In genomic region chr16:50040710-50041109, GRCh38 we compare ENCODE assay signal across 34 cellular contexts.
"Had no signal": no experiment of that assay in that cellular context is flagged by ENCODE, and none has a peak within 500 bp of the region (broad histone marks: within the 10 kb centered on the region; RNA-seq: fewer than 3 reads in every experiment).

No MANE protein-coding gene starts in this region.

- H3K9me3 ChIP-seq: adrenal gland, body of pancreas, colonic mucosa, esophagus muscularis mucosa, gastrocnemius medialis, heart left ventricle had no signal

- H3K4me3 ChIP-seq: adrenal gland, body of pancreas, colonic mucosa, dorsolateral prefrontal cortex, esophagus muscularis mucosa, gastrocnemius medialis, heart left ventricle had no signal

- H3K27ac Mint-ChIP-seq: activated CD4-positive, alpha-beta memory T cell treated with anti-CD3 and anti-CD28 coated beads for 36 hours; activated CD4-positive, alpha-beta T cell treated with anti-CD3 and anti-CD28 coated beads for 36 hours; activated CD4-positive, alpha-beta T cell treated with anti-CD3 and anti-CD28 coated beads, Interleukin-2, amount 10 ng/mL, durations not matched to agents 24 days and 14 days; activated CD8-positive, alpha-beta memory T cell treated with anti-CD3 and anti-CD28 coated beads, Interleukin-2, amount 10 ng/mL, durations not matched to agents 7 days and 5 days; activated CD8-positive, alpha-beta T cell treated with anti-CD3 and anti-CD28 coated beads, Interleukin-2, amount 10 ng/mL, durations not matched to agents 7 days and 5 days; activated naive CD4-positive, alpha-beta T cell treated with anti-CD3 and anti-CD28 coated beads for 36 hours; activated naive CD4-positive, alpha-beta T cell treated with anti-CD3 and anti-CD28 coated beads, Interleukin-2, amount 50 U/mL, for 24 hours; activated naive CD8-positive, alpha-beta T cell treated with anti-CD3 and anti-CD28 coated beads for 36 hours; activated naive CD8-positive, alpha-beta T cell treated with anti-CD3 and anti-CD28 coated beads, Interleukin-2, amount 50 U/mL, for 24 hours; activated T-helper 1 cell treated with anti-CD3 and anti-CD28 coated beads, Interleukin-12 subunit alpha, Interleukin-12 subunit beta, Interleukin-2, Interleukin-4 antibody, amounts not matched to agents 30 ng/mL and 10 ng/mL and 1 ng/mL, durations not matched to agents 14 hours and 24 hours and 36 hours; activated T-helper 2 cell treated with anti-CD3 and anti-CD28 coated beads, Interferon-gamma antibody, Interleukin-2, Interleukin-4, amounts not matched to agents 10 μg/mL and 5 μg/mL and 100 μg/mL, durations not matched to agents 14 hours and 24 hours and 36 hours; endodermal cell; T-helper 17 cell; T-helper 2 cell treated with Interferon-gamma antibody and Interleukin-4, amounts not matched to agents 5 μg/mL and 100 μg/mL, for 36 hours had no signal

- H3K9me3 Mint-ChIP-seq: activated CD4-positive, alpha-beta memory T cell treated with anti-CD3 and anti-CD28 coated beads for 36 hours; activated CD4-positive, alpha-beta T cell treated with anti-CD3 and anti-CD28 coated beads, Interleukin-2, amount 10 ng/mL, durations not matched to agents 24 days and 14 days; activated naive CD4-positive, alpha-beta T cell treated with anti-CD3 and anti-CD28 coated beads for 36 hours; activated naive CD4-positive, alpha-beta T cell treated with anti-CD3 and anti-CD28 coated beads, Interleukin-2, amount 50 U/mL, for 24 hours; activated naive CD8-positive, alpha-beta T cell treated with anti-CD3 and anti-CD28 coated beads for 36 hours; activated naive CD8-positive, alpha-beta T cell treated with anti-CD3 and anti-CD28 coated beads, Interleukin-2, amount 50 U/mL, for 24 hours; activated T-helper 1 cell treated with anti-CD3 and anti-CD28 coated beads, Interleukin-12 subunit alpha, Interleukin-12 subunit beta, Interleukin-2, Interleukin-4 antibody, amounts not matched to agents 30 ng/mL and 10 ng/mL and 1 ng/mL, durations not matched to agents 14 hours and 24 hours and 36 hours; activated T-helper 2 cell treated with anti-CD3 and anti-CD28 coated beads, Interferon-gamma antibody, Interleukin-2, Interleukin-4, amounts not matched to agents 10 μg/mL and 5 μg/mL and 100 μg/mL, durations not matched to agents 14 hours and 24 hours and 36 hours; endodermal cell; T-helper 2 cell treated with Interferon-gamma antibody and Interleukin-4, amounts not matched to agents 5 μg/mL and 100 μg/mL, for 36 hours had no signal

- H3K27me3 Mint-ChIP-seq: activated CD4-positive, alpha-beta memory T cell treated with anti-CD3 and anti-CD28 coated beads for 36 hours; activated naive CD8-positive, alpha-beta T cell treated with anti-CD3 and anti-CD28 coated beads, Interleukin-2, amount 50 U/mL, for 24 hours had no signal

- H3K4me3 Mint-ChIP-seq: activated CD4-positive, alpha-beta memory T cell treated with anti-CD3 and anti-CD28 coated beads for 36 hours; activated CD4-positive, alpha-beta T cell treated with anti-CD3 and anti-CD28 coated beads for 36 hours; activated CD4-positive, alpha-beta T cell treated with anti-CD3 and anti-CD28 coated beads, Interleukin-2, amount 10 ng/mL, durations not matched to agents 24 days and 14 days; activated CD8-positive, alpha-beta memory T cell treated with anti-CD3 and anti-CD28 coated beads, Interleukin-2, amount 10 ng/mL, durations not matched to agents 7 days and 5 days; activated CD8-positive, alpha-beta T cell treated with anti-CD3 and anti-CD28 coated beads, Interleukin-2, amount 10 ng/mL, durations not matched to agents 7 days and 5 days; activated naive CD4-positive, alpha-beta T cell treated with anti-CD3 and anti-CD28 coated beads for 36 hours; activated naive CD4-positive, alpha-beta T cell treated with anti-CD3 and anti-CD28 coated beads, Interleukin-2, amount 50 U/mL, for 24 hours; activated naive CD8-positive, alpha-beta T cell treated with anti-CD3 and anti-CD28 coated beads for 36 hours; activated naive CD8-positive, alpha-beta T cell treated with anti-CD3 and anti-CD28 coated beads, Interleukin-2, amount 50 U/mL, for 24 hours; activated T-helper 1 cell treated with anti-CD3 and anti-CD28 coated beads, Interleukin-12 subunit alpha, Interleukin-12 subunit beta, Interleukin-2, Interleukin-4 antibody, amounts not matched to agents 30 ng/mL and 10 ng/mL and 1 ng/mL, durations not matched to agents 14 hours and 24 hours and 36 hours; endodermal cell; T-helper 17 cell; T-helper 2 cell treated with Interferon-gamma antibody and Interleukin-4, amounts not matched to agents 5 μg/mL and 100 μg/mL, for 36 hours had no signal

- H3K36me3 ChIP-seq: colonic mucosa had no signal

- H3K27ac ChIP-seq: body of pancreas, colonic mucosa, dorsolateral prefrontal cortex, esophagus muscularis mucosa, foreskin keratinocyte, gastrocnemius medialis had no signal

- H3K4me1 ChIP-seq: esophagus muscularis mucosa, foreskin keratinocyte, gastrocnemius medialis had no signal

- H3K27me3 ChIP-seq: adrenal gland, body of pancreas, colonic mucosa, dorsolateral prefrontal cortex, esophagus muscularis mucosa, foreskin keratinocyte had no signal

- DNase-seq: activated CD4-positive, alpha-beta memory T cell treated with anti-CD3 and anti-CD28 coated beads for 36 hours; activated CD4-positive, alpha-beta T cell treated with anti-CD3 and anti-CD28 coated beads for 36 hours; activated CD4-positive, alpha-beta T cell treated with anti-CD3 and anti-CD28 coated beads, Interleukin-2, amount 10 ng/mL, durations not matched to agents 24 days and 14 days; activated CD4-positive, CD25-positive, alpha-beta regulatory T cell; activated CD4-positive, CD25-positive, alpha-beta regulatory T cell treated with anti-CD3 and anti-CD28 coated beads, Interleukin-2, amount 50 U/mL, for 72 hours; activated CD8-positive, alpha-beta memory T cell treated with anti-CD3 and anti-CD28 coated beads, Interleukin-2, amount 10 ng/mL, durations not matched to agents 7 days and 5 days; activated CD8-positive, alpha-beta memory T cell treated with anti-CD3 and anti-CD28 coated beads, Interleukin-2, amount 50 U/mL, for 4 hours; activated CD8-positive, alpha-beta T cell treated with anti-CD3 and anti-CD28 coated beads, Interleukin-2, amount 10 ng/mL, durations not matched to agents 7 days and 5 days; activated effector memory CD4-positive, alpha-beta T cell treated with anti-CD3 and anti-CD28 coated beads, Interleukin-2, amount 50 U/mL, for 16 hours; activated naive CD4-positive, alpha-beta T cell treated with anti-CD3 and anti-CD28 coated beads for 36 hours; activated naive CD8-positive, alpha-beta T cell treated with anti-CD3 and anti-CD28 coated beads for 36 hours; activated naive CD8-positive, alpha-beta T cell treated with anti-CD3 and anti-CD28 coated beads, Interleukin-2, amount 50 U/mL, for 24 hours; activated T-cell treated with anti-CD3 and anti-CD28 coated beads, Interleukin-2, amount 50 U/mL, for 1 hour; activated T-cell treated with anti-CD3 and anti-CD28 coated beads, Interleukin-2, amount 50 U/mL, for 48 hours; adrenal gland; amygdala; aorta; body of pancreas; caudate nucleus; colonic mucosa; dorsolateral prefrontal cortex; effector memory CD4-positive, alpha-beta T cell; endodermal cell; foreskin keratinocyte; gastrocnemius medialis; glutamatergic neuron; heart left ventricle; T-helper 1 cell; T-helper 17 cell had no signal
